ENCODE assay signal across 1 cellular context in the genomic region with DNA sequence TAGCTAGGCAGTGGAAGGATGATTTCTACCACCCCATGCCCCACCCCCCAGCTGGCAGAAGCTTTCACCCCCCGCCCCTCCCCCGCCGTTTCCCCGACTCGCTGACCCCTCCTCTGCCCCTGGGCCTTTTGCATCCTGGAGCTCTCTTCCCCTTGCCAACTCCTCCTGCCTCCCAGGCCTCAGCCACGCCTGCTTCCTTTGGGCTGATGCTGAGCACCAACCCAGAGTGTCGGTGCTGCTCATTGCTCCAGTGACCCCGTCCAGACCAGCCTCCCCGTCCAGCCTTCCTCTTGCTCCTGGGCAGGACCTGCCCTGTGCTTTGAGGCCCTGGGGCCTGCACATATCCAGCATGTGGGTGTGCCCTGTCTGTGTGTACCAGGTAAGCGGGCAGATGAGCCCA.
TF ChIP-seq lines count a peak whose summit lies in the region.

No MANE protein-coding gene starts in this region.

TF ChIP-seq in WTC11, 78 proteins besides CTCF, POLR2A, EP300 and RAD21 (continued from another document):
- TF ChIP-seq, protein P1, sequence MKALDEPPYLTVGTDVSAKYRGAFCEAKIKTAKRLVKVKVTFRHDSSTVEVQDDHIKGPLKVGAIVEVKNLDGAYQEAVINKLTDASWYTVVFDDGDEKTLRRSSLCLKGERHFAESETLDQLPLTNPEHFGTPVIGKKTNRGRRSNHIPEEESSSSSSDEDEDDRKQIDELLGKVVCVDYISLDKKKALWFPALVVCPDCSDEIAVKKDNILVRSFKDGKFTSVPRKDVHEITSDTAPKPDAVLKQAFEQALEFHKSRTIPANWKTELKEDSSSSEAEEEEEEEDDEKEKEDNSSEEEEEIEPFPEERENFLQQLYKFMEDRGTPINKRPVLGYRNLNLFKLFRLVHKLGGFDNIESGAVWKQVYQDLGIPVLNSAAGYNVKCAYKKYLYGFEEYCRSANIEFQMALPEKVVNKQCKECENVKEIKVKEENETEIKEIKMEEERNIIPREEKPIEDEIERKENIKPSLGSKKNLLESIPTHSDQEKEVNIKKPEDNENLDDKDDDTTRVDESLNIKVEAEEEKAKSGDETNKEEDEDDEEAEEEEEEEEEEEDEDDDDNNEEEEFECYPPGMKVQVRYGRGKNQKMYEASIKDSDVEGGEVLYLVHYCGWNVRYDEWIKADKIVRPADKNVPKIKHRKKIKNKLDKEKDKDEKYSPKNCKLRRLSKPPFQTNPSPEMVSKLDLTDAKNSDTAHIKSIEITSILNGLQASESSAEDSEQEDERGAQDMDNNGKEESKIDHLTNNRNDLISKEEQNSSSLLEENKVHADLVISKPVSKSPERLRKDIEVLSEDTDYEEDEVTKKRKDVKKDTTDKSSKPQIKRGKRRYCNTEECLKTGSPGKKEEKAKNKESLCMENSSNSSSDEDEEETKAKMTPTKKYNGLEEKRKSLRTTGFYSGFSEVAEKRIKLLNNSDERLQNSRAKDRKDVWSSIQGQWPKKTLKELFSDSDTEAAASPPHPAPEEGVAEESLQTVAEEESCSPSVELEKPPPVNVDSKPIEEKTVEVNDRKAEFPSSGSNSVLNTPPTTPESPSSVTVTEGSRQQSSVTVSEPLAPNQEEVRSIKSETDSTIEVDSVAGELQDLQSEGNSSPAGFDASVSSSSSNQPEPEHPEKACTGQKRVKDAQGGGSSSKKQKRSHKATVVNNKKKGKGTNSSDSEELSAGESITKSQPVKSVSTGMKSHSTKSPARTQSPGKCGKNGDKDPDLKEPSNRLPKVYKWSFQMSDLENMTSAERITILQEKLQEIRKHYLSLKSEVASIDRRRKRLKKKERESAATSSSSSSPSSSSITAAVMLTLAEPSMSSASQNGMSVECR (CRISPR knock-in tag; IDR thresholded peaks at IDR 0.05; ENCODE audit: borderline replicate concordance), result no peak
- TF ChIP-seq, protein P2, sequence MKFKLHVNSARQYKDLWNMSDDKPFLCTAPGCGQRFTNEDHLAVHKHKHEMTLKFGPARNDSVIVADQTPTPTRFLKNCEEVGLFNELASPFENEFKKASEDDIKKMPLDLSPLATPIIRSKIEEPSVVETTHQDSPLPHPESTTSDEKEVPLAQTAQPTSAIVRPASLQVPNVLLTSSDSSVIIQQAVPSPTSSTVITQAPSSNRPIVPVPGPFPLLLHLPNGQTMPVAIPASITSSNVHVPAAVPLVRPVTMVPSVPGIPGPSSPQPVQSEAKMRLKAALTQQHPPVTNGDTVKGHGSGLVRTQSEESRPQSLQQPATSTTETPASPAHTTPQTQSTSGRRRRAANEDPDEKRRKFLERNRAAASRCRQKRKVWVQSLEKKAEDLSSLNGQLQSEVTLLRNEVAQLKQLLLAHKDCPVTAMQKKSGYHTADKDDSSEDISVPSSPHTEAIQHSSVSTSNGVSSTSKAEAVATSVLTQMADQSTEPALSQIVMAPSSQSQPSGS (CRISPR knock-in tag; IDR thresholded peaks at IDR 0.05; ENCODE audit: borderline replicate concordance, low read depth), result no peak
- TF ChIP-seq, protein P3, sequence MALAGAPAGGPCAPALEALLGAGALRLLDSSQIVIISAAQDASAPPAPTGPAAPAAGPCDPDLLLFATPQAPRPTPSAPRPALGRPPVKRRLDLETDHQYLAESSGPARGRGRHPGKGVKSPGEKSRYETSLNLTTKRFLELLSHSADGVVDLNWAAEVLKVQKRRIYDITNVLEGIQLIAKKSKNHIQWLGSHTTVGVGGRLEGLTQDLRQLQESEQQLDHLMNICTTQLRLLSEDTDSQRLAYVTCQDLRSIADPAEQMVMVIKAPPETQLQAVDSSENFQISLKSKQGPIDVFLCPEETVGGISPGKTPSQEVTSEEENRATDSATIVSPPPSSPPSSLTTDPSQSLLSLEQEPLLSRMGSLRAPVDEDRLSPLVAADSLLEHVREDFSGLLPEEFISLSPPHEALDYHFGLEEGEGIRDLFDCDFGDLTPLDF (CRISPR knock-in tag; IDR thresholded peaks at IDR 0.05), result no peak
- TF ChIP-seq GABPB1 (CRISPR knock-in tag; IDR thresholded peaks at IDR 0.05), result no peak
- TF ChIP-seq NR1H2 (CRISPR knock-in tag; IDR thresholded peaks at IDR 0.05), result no peak
- TF ChIP-seq, protein P4, sequence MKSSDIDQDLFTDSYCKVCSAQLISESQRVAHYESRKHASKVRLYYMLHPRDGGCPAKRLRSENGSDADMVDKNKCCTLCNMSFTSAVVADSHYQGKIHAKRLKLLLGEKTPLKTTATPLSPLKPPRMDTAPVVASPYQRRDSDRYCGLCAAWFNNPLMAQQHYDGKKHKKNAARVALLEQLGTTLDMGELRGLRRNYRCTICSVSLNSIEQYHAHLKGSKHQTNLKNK (CRISPR knock-in tag; IDR thresholded peaks at IDR 0.05), result no peak
- no peak for TF ChIP-seq FOXP1 (CRISPR knock-in tag; IDR thresholded peaks at IDR 0.05; ENCODE audit: borderline replicate concordance)
